Comparison of ENCODE assay signal across 1 cellular context in the genomic region with DNA sequence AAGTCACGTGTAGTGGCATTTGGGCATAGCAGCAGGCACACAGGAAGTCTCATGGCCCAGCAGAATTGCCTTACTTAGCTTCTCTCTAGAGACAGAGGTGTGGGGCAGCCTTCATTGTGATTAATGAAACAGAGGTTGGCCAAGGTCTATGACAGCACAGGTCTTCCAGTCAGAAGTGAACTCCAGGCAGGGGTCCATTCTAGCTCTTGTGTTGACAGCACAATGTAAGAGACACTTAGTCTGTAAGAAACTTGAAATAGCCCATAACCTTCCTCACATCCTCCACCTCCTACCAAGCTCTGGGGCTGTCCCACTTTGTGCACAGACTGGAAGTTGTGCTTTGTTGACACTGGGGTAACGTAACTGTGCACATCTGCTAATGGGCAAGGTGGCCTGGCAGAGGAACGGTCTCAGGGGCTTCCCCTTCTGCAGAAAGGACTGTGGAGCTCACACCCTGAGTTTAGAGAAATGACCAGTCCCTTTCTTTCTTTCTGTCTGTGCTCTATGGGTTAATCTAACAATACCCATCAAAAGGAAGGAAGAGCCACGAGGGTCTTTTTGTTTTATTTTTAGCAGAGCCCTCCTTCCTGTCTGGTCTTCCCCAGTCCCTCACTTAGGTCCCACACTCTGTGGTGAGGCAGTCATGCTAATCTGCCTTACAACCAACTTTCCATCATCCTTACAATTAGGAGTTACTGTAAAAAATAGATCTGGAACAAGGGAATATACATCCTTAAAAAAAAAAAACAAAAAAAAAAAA.
TF ChIP-seq lines count a peak whose summit lies in the region.

No MANE protein-coding gene starts in this region.

TF ChIP-seq in GM12878, 131 proteins besides CTCF, POLR2A, EP300 and RAD21 (continued from another document):
- no peak for TF ChIP-seq ZBTB4 (CRISPR knock-in tag; IDR thresholded peaks at IDR 0.05)
- TF ChIP-seq NRF1 (conservative IDR thresholded peaks at IDR 0.05; ENCODE audit: low read depth, low read length), result no peak
- TF ChIP-seq, protein P1, sequence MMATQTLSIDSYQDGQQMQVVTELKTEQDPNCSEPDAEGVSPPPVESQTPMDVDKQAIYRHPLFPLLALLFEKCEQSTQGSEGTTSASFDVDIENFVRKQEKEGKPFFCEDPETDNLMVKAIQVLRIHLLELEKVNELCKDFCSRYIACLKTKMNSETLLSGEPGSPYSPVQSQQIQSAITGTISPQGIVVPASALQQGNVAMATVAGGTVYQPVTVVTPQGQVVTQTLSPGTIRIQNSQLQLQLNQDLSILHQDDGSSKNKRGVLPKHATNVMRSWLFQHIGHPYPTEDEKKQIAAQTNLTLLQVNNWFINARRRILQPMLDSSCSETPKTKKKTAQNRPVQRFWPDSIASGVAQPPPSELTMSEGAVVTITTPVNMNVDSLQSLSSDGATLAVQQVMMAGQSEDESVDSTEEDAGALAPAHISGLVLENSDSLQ (IDR thresholded peaks at IDR 0.05), result no peak
- no peak for TF ChIP-seq ZBED1 (IDR thresholded peaks at IDR 0.05; ENCODE audit: borderline replicate concordance)
- no peak for TF ChIP-seq ASH2L (IDR thresholded peaks at IDR 0.05; ENCODE audit: borderline replicate concordance, low read depth)
- TF ChIP-seq ZNF622 (IDR thresholded peaks at IDR 0.05), result no peak
- no peak for TF ChIP-seq ELK1 (IDR thresholded peaks at IDR 0.05; ENCODE audit: low read depth, low read length)
- TF ChIP-seq ZNF687 (IDR thresholded peaks at IDR 0.05), result no peak
TF ChIP-seq in GM12878: peak in this region for 21.
